ENCODE assay signal across 8 cellular contexts in genomic region chr17:34980681-34981537, GRCh38. TPM values are rescaled to one million over a fixed set of nuclear protein-coding genes. Genes with fewer than 3 reads are reported as not detected.
DNase-seq lines count a peak whose midpoint lies in the region; ATAC-seq and TF ChIP-seq lines count a peak whose summit lies in the region.

No MANE protein-coding gene starts in this region.

- dilution Hi-C loops in mammary epithelial cell (cut with HindIII; ENCODE audit: low sequenced_read_pairs) = no loop called here

- peaks cover 29% of the 10 kb centered on the region for H3K79me2 ChIP-seq in mammary epithelial cell (ENCODE audit: insufficient read depth, low read length)

- CTCF ChIA-PET in mammary epithelial cell (lab: Charles Lee; ENCODE audit: low non-redundant PET) = interaction anchor here (0.6 kb wide), 1 partner anchor 137 kb away, joined by 3 read pairs; no protein-coding TSS in a partner anchor

- no peaks in the 10 kb centered on the region for H3K9me3 ChIP-seq in mammary epithelial cell (replicated peaks; ENCODE audit: insufficient read depth, low read length)

- DNase-seq in activated CD8-positive, alpha-beta memory T cell treated with anti-CD3 and anti-CD28 coated beads for 1 hour (ENCODE audit: extremely low read depth in 1 of 2, low read depth in 1 of 2) = peak; percentile 32 to 65
- no peak for DNase-seq in activated CD8-positive, alpha-beta memory T cell treated with anti-CD3 and anti-CD28 coated beads, Interleukin-2, amount 50 U/mL, for 48 hours
- DNase-seq in NCI-H146 treated with DMSO at 0.1 percent for 48 hours (lab: John Stamatoyannopoulos, UW; ENCODE audit: unreplicated experiment) (peak; percentile 28), UCSD-AML1 (lab: John Stamatoyannopoulos, UW; ENCODE audit: unreplicated experiment) (peak; percentile 88), mammary epithelial cell (peak; percentile 78), islet precursor cell (peak; percentile 91)
- DNase-seq in stimulated activated CD4-positive, alpha-beta T cell treated with anti-CD3 and anti-CD28 coated beads, Interleukin-12 subunit alpha, Interleukin-12 subunit beta, amount 100 ng/mL, for 4 hours = peak; percentile 72

- 1% methylated on average over 14 of the region's 69 CpGs for WGBS in mammary epithelial cell (ENCODE audit: low coverage, missing lambda C conversion rate)

- peaks cover 12% of the 10 kb centered on the region for H3K4me1 ChIP-seq in mammary epithelial cell (ENCODE audit: insufficient read depth, low read length)

- peak; percentile 40 to 48 for TF ChIP-seq CTCF in mammary epithelial cell (conservative IDR thresholded peaks at IDR 0.05 in 1 of 2, IDR thresholded peaks at IDR 0.05 in 1 of 2; ENCODE audit: extremely low read depth in 1 of 2, insufficient read depth in 1 of 2, low read depth in 1 of 2, low read length in 2 of 2)

- H4K20me1 ChIP-seq in mammary epithelial cell (ENCODE audit: insufficient read depth, low read length) = no peaks in the 10 kb centered on the region

- peak overlapping the region; percentile 90 for H3K27ac ChIP-seq in mammary epithelial cell (ENCODE audit: insufficient read depth, low read depth, low read length)

- intact Hi-C loops in mammary epithelial cell (cut with micrococcal nuclease) = loop anchor here (1.0 to 10.0 kb wide), 7 partner anchors 20 to 780 kb away; partner anchors contain the start of genes CCT6B, SLFN12 and ZNF830

- H3K36me3 ChIP-seq in mammary epithelial cell (ENCODE audit: insufficient read depth, low read length) = no peaks in the 10 kb centered on the region

- BruUV-seq in mammary epithelial cell (replicated peaks; lab: Mats Ljungman, UMichigan) = TSS peak; percentile 42

- no peaks in the 10 kb centered on the region for H3K27me3 ChIP-seq in mammary epithelial cell (ENCODE audit: insufficient read depth, low read length)

- in situ Hi-C loops in mammary epithelial cell (cut with MboI; ENCODE audit: low sequenced_read_pairs in 2 of 2) = loop anchor here in 1 of 2 donors (5.0 kb wide), 1 partner anchor 111 kb away; no protein-coding TSS in a partner anchor

- ATAC-seq in HG02852 (IDR thresholded peaks at IDR 0.05; ENCODE audit: unreplicated experiment) = peak; percentile 78

- H3K4me3 ChIP-seq in mammary epithelial cell (replicated peaks in 1 of 3; ENCODE audit: insufficient read depth in 1 of 3, low read depth in 2 of 3, low read length in 3 of 3) = peak overlapping the region; percentile 71 to 85 (median 72)

- peak overlapping the region; percentile 68 for H2AFZ ChIP-seq in mammary epithelial cell (ENCODE audit: low read depth, low read length)

- H3K9ac ChIP-seq in mammary epithelial cell (ENCODE audit: insufficient read depth, low read length) = peak overlapping the region; percentile 86

- H3K4me2 ChIP-seq in mammary epithelial cell (ENCODE audit: insufficient read depth, low read depth, low read length) = peak overlapping the region; percentile 95

RNA-seq across cellular contexts. Expression of gene LIG3, which starts 0.6 kb away (rescaled TPM):
- total RNA-seq in mammary epithelial cell = 10 to 100 TPM; 26.8 to 42.3 TPM
- polyA plus RNA-seq in mammary epithelial cell = 19.2 TPM
- polyA minus RNA-seq in mammary epithelial cell = 83.0 TPM

RNA-seq across cellular contexts. Expression of gene ZNF830, which starts 19.6 kb away (rescaled TPM):
- total RNA-seq in mammary epithelial cell = 10 to 100 TPM in 1 of 2 donors, 1 to 10 TPM in 1; 6.5 to 12.6 TPM
- 6.8 TPM for polyA plus RNA-seq in mammary epithelial cell
- polyA minus RNA-seq in mammary epithelial cell = not detected

RNA-seq across cellular contexts. Expression of gene CCT6B, which starts 19.6 kb away (rescaled TPM):
- total RNA-seq in mammary epithelial cell = 1 to 10 TPM; 3.0 to 3.6 TPM
- 1.2 TPM for polyA plus RNA-seq in mammary epithelial cell
- not detected for polyA minus RNA-seq in mammary epithelial cell
